In the genomic region with DNA sequence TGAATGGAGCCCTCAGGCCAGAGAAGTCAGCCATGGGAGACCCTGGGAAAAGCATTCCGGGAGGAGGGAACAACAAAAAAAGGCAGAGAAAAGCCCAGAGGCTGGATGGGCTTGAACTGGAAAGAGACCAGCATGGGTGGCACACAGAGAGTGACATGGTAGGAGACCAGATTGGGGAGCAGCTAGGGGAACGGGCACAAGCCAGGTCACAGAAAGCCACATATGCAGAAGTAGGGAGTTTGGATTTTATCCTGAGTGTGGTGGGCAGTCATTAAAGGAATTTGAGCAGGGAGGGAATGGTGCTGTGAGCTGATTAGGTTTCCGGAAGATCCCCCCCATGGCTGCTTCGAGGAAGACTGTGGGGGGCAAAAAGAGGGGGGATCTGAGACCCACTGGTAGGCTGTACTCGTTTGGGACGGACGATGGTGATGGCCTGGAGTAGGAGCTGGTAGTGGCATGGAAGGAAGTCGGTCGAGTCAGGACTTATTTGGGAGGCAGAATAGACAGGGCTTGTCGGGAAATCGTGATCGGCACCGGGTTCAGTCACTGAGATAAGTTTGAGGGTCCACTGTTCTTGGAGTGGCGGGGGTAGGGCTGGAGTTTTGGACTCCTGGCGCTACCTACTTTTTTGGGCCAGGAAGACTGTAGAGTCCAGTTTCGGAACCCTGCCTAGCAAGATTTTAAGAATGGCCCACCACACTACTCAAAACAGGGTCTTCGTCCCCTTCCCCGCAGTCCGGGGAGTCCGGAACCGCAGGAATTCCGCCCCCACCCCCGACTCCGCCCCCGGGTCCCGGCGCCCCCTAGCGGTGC, we compare ENCODE assay signal across 8 cellular contexts. TPM values are rescaled to one million over a fixed set of nuclear protein-coding genes. Genes with fewer than 3 reads are reported as not detected.
A peak's percentile ranks its signal among the peaks of the same experiment; 100 is the strongest.
DNase-seq lines count a peak whose midpoint lies in the region; ATAC-seq, FAIRE-seq and TF ChIP-seq lines count a peak whose summit lies in the region.

No MANE protein-coding gene starts in this region.

- WGBS in psoas muscle, 3 donors, result 0 to 2% (median 1%) methylated on average over 27 to 28 of the region's 28 CpGs

- H3K9me3 ChIP-seq in cardiac muscle cell (ENCODE audit: low read depth), result no peaks in the 10 kb centered on the region
- H3K9me3 ChIP-seq in psoas muscle, result no peaks in the 10 kb centered on the region

- H3K27me3 ChIP-seq in ACC112 (ENCODE audit: insufficient read depth, low read length) (no peaks in the 10 kb centered on the region), cardiac muscle cell (no peaks in the 10 kb centered on the region), psoas muscle (ENCODE audit: insufficient read depth in 3 of 3, low read length in 2 of 3) (no peaks in the 10 kb centered on the region)

- H3K79me2 ChIP-seq in ACC112 (ENCODE audit: control insufficient read depth, insufficient read depth, low read length, unreplicated experiment), result peaks cover 31% of the 10 kb centered on the region

- POLR2A ChIA-PET in activated CD8-positive, alpha-beta T cell treated with anti-CD3 and anti-CD28 coated beads for 36 hours (lab: Charles Lee), result interaction anchor here (0.6 kb wide), 1 partner anchor 11 kb away, joined by 4 read pairs; no protein-coding TSS in a partner anchor

- H2AFZ ChIP-seq in ACC112 (ENCODE audit: low read length, unreplicated experiment), result no peak overlapping the region

- peak; percentile 16; the same call in 1 of the 2 replicates for TF ChIP-seq POLR2A in H54 (IDR thresholded peaks at IDR 0.05; ENCODE audit: low read depth, low read length)

- peaks cover 17% of the 10 kb centered on the region for H3K36me3 Mint-ChIP-seq in activated CD8-positive, alpha-beta T cell treated with anti-CD3 and anti-CD28 coated beads for 36 hours (ENCODE audit: low read depth)

- peaks cover 13% of the 10 kb centered on the region for H3K4me1 ChIP-seq in ACC112 (ENCODE audit: control insufficient read depth, insufficient read depth, low read length, unreplicated experiment)
- peaks cover 18% of the 10 kb centered on the region for H3K4me1 ChIP-seq in cardiac muscle cell (ENCODE audit: low read depth)
- H3K4me1 ChIP-seq in psoas muscle, result peaks cover 29% of the 10 kb centered on the region

- peak overlapping the region; percentile 92 for H3K27ac ChIP-seq in ACC112 (ENCODE audit: low read depth, low read length)
- peak overlapping the region; percentile 98 for H3K27ac ChIP-seq in cardiac muscle cell
- peak overlapping the region; percentile 99 for H3K27ac ChIP-seq in psoas muscle

- H3K4me3 ChIP-seq in ACC112 (ENCODE audit: low read depth, low read length) (peak overlapping the region; percentile 85), cardiac muscle cell (peak overlapping the region; percentile 81), psoas muscle (peak overlapping the region; percentile 88)

- no peaks in the 10 kb centered on the region for H3K27me3 Mint-ChIP-seq in activated CD8-positive, alpha-beta T cell treated with anti-CD3 and anti-CD28 coated beads for 36 hours

- DNase-seq in H54 (ENCODE audit: insufficient read length, low spot score), result no peak
- DNase-seq in activated CD8-positive, alpha-beta T cell treated with anti-CD3 and anti-CD28 coated beads for 36 hours, result no peak
- peak; percentile 40 to 51 for DNase-seq in cardiac muscle cell (ENCODE audit: low read depth in 1 of 2, low spot score in 1 of 2)
- DNase-seq in psoas muscle, result no peak
- no peak for DNase-seq in activated CD4-positive, alpha-beta T cell treated with anti-CD3 and anti-CD28 coated beads, Interleukin-2, amount 50 U/mL, for 4 hours

- H3K36me3 ChIP-seq in ACC112 (ENCODE audit: insufficient read depth, low read length) (no peaks in the 10 kb centered on the region), cardiac muscle cell (no peaks in the 10 kb centered on the region), psoas muscle (ENCODE audit: insufficient read depth in 1 of 2, low read depth in 1 of 2) (peaks cover 0 to 21% of the 10 kb centered on the region in 2 donors)

- no peak for FAIRE-seq in H54 (lab: Jason Lieb, UNC)

- H3K4me1 Mint-ChIP-seq in activated CD8-positive, alpha-beta T cell treated with anti-CD3 and anti-CD28 coated beads for 36 hours (ENCODE audit: low read depth), result peaks cover 14% of the 10 kb centered on the region

- CTCF ChIA-PET in activated CD8-positive, alpha-beta T cell treated with anti-CD3 and anti-CD28 coated beads for 36 hours (lab: Charles Lee), result interaction anchor here (1.0 to 1.1 kb wide), 3 partner anchors 9 to 120 kb away, joined by 3 read pairs; no protein-coding TSS in a partner anchor

- TF ChIP-seq CTCF in activated CD8-positive, alpha-beta T cell treated with anti-CD3 and anti-CD28 coated beads for 36 hours (IDR thresholded peaks at IDR 0.05), result peak; percentile 71
- TF ChIP-seq CTCF in cardiac muscle cell (IDR thresholded peaks at IDR 0.05; ENCODE audit: low read depth, low read length) (no peak), psoas muscle (IDR thresholded peaks at IDR 0.05) (no peak)

- intact Hi-C loops in activated CD8-positive, alpha-beta T cell treated with anti-CD3 and anti-CD28 coated beads for 36 hours (cut with micrococcal nuclease), result loop anchor here (1.0 kb wide), 1 partner anchor 18 kb away; no protein-coding TSS in a partner anchor
- intact Hi-C loops in psoas muscle (cut with DNase I), result loop anchor here in 1 of 2 donors (1.0 kb wide), 1 partner anchor 18 kb away; no protein-coding TSS in a partner anchor

- peak overlapping the region; percentile 96 for H3K27ac Mint-ChIP-seq in activated CD8-positive, alpha-beta T cell treated with anti-CD3 and anti-CD28 coated beads for 36 hours

- no peaks in the 10 kb centered on the region for H3K9me3 Mint-ChIP-seq in activated CD8-positive, alpha-beta T cell treated with anti-CD3 and anti-CD28 coated beads for 36 hours

- peak overlapping the region; percentile 97 for H3K4me3 Mint-ChIP-seq in activated CD8-positive, alpha-beta T cell treated with anti-CD3 and anti-CD28 coated beads for 36 hours

- ATAC-seq in activated CD8-positive, alpha-beta T cell treated with anti-CD3 and anti-CD28 coated beads for 36 hours, result no peak
- ATAC-seq in psoas muscle (no peak), HG02678 (IDR thresholded peaks at IDR 0.05; ENCODE audit: unreplicated experiment) (no peak), GM18861 (IDR thresholded peaks at IDR 0.05; ENCODE audit: unreplicated experiment) (no peak)

RNA-seq across cellular contexts. Expression of gene SERTAD1, which starts 0.9 kb away (rescaled TPM):
- total RNA-seq in activated CD8-positive, alpha-beta T cell treated with anti-CD3 and anti-CD28 coated beads for 36 hours, result 10 to 100 TPM; 15.5 to 17.2 TPM
- total RNA-seq in cardiac muscle cell, result 14.4 and 18.8 TPM in 2 replicates
- polyA plus RNA-seq in cardiac muscle cell, result 18.2 and 19.5 TPM in 2 replicates
- 10 to 100 TPM; 10.5 to 24.0 (median 20.2) TPM for total RNA-seq in psoas muscle
- 10 to 100 TPM; 10.7 to 88.7 (median 17.3) TPM for polyA plus RNA-seq in psoas muscle

RNA-seq across cellular contexts. Expression of gene PRX, which starts 11.7 kb away (rescaled TPM):
- 1 to 10 TPM; 1.2 TPM for total RNA-seq in activated CD8-positive, alpha-beta T cell treated with anti-CD3 and anti-CD28 coated beads for 36 hours
- total RNA-seq in cardiac muscle cell (4.3 and 9.1 TPM in 2 replicates), psoas muscle (1 to 10 TPM; 1.4 to 3.3 (median 2.8) TPM)
- polyA plus RNA-seq in cardiac muscle cell (2.3 and 4.1 TPM in 2 replicates), psoas muscle (1 to 10 TPM; 1.9 to 2.1 (median 2.1) TPM)

RNA-seq across cellular contexts. Expression of gene SERTAD3, which starts 19.3 kb away (rescaled TPM):
- total RNA-seq in activated CD8-positive, alpha-beta T cell treated with anti-CD3 and anti-CD28 coated beads for 36 hours, result 10 to 100 TPM in 1 of 2 experiments, 1 to 10 TPM in 1; 8.8 to 11.2 TPM
- total RNA-seq in cardiac muscle cell (44.4 and 58.6 TPM in 2 replicates), psoas muscle (10 to 100 TPM; 16.0 to 29.0 (median 26.0) TPM)
- polyA plus RNA-seq in cardiac muscle cell (66.2 and 73.8 TPM in 2 replicates), psoas muscle (10 to 100 TPM; 12.7 to 30.0 (median 13.8) TPM)

RNA-seq across cellular contexts. Expression of gene HIPK4, which starts 34.9 kb away (rescaled TPM):
- not detected for total RNA-seq in activated CD8-positive, alpha-beta T cell treated with anti-CD3 and anti-CD28 coated beads for 36 hours
- 0.12 and 0.18 TPM in 2 replicates for total RNA-seq in cardiac muscle cell
- 0.14 and 1.7 TPM in 2 replicates for polyA plus RNA-seq in cardiac muscle cell
- under 1 TPM in 2 of 4 donors, not detected in 2; 0.08 to 0.11 TPM for total RNA-seq in psoas muscle
- polyA plus RNA-seq in psoas muscle, result under 1 TPM in 1 of 3 donors, not detected in 2; 0.03 TPM

RNA-seq across cellular contexts. Expression of gene BLVRB, which starts 40.7 kb away (rescaled TPM):
- total RNA-seq in activated CD8-positive, alpha-beta T cell treated with anti-CD3 and anti-CD28 coated beads for 36 hours, result 10 to 100 TPM; 21.2 to 21.7 TPM
- 56.7 and 93.8 TPM in 2 replicates for total RNA-seq in cardiac muscle cell
- 61.5 and 77.0 TPM in 2 replicates for polyA plus RNA-seq in cardiac muscle cell
- 100 to 1,000 TPM in 2 of 4 donors, 10 to 100 TPM in 2; 74.1 to 189 (median 114) TPM for total RNA-seq in psoas muscle
- 100 to 1,000 TPM; 167 to 204 (median 172) TPM for polyA plus RNA-seq in psoas muscle

Comparison
In these comparisons a context has a peak if more than half of its experiments do, and no peak if none do; other contexts are left out.
1. DNase-seq: peak in cardiac muscle cell (2 of 2); none in H54 (single experiment), activated CD8-positive, alpha-beta T cell treated with anti-CD3 and anti-CD28 coated beads for 36 hours (single experiment), psoas muscle (0 of 2) and activated CD4-positive, alpha-beta T cell treated with anti-CD3 and anti-CD28 coated beads, Interleukin-2, amount 50 U/mL, for 4 hours (0 of 2).
2. Peak in every context shown above with its lines, with median percentiles within 50 percentile points of each other: H3K27ac ChIP-seq and H3K4me3 ChIP-seq.